21 cellular contexts compared by ENCODE assay signal in genomic region chr17:63819131-63819530, GRCh38. TPM values are rescaled to one million over a fixed set of nuclear protein-coding genes. Genes with fewer than 3 reads are reported as not detected.
A peak's percentile ranks its signal among the peaks of the same experiment; 100 is the strongest.
DNase-seq lines count a peak whose midpoint lies in the region; ATAC-seq, FAIRE-seq and TF ChIP-seq lines count a peak whose summit lies in the region.
"Had no signal": no experiment of that assay in that cellular context is flagged by ENCODE, and none has a peak within 500 bp of the region (broad histone marks: within the 10 kb centered on the region; RNA-seq: fewer than 3 reads in every experiment).

No MANE protein-coding gene starts in this region.

- H3K27me3 ChIP-seq in cardiac muscle cell: no peaks in the 10 kb centered on the region
- H3K27me3 ChIP-seq: heart right ventricle had no signal

- POLR2A ChIA-PET in activated B cell treated with CpG ODN at 0.5 μM for 24 hours (lab: Charles Lee): interaction anchor here (1.8 kb wide), 1 partner anchor 46 kb away, joined by 10 read pairs; the partner anchor contains the start of genes CCDC47 and DDX42

- peaks cover 84% of the 10 kb centered on the region for H3K36me3 ChIP-seq in cardiac muscle cell

- no peak for TF ChIP-seq POLR2A in GM12892 (IDR thresholded peaks at IDR 0.05; ENCODE audit: low read depth, low read length)

- intact Hi-C loops in Right ventricle myocardium superior (cut with DNase I) (no loop called here), activated B cell treated with CpG ODN at 0.5 μM for 24 hours (cut with micrococcal nuclease) (no loop called here), left colon (cut with DNase I, micrococcal nuclease) (no loop called here)

- peaks cover 25% of the 10 kb centered on the region for H3K4me1 Mint-ChIP-seq in activated B cell treated with CpG ODN at 0.5 μM for 24 hours
- H3K4me1 Mint-ChIP-seq in stimulated activated naive B cell treated with anti-CD40 and anti-IgM and Interleukin-4, amounts not matched to agents 10 μg/mL and 1 μg/mL and 100 μg/mL, for 72 hours: peaks cover 27 to 54% of the 10 kb centered on the region in 2 donors

- no peak overlapping the region for H3K4me3 ChIP-seq in cardiac muscle cell
- H3K4me3 ChIP-seq: coronary artery, heart right ventricle had no signal

- peak overlapping the region; percentile 10 for H3K27ac Mint-ChIP-seq in activated B cell treated with CpG ODN at 0.5 μM for 24 hours
- peak overlapping the region; percentile 69 for H3K27ac Mint-ChIP-seq in stimulated activated naive B cell treated with anti-CD40 and anti-IgM and Interleukin-4, amounts not matched to agents 10 μg/mL and 1 μg/mL and 100 μg/mL, for 72 hours

- no peaks in the 10 kb centered on the region for H3K9me3 Mint-ChIP-seq in activated B cell treated with CpG ODN at 0.5 μM for 24 hours
- no peaks in the 10 kb centered on the region for H3K9me3 Mint-ChIP-seq in stimulated activated naive B cell treated with anti-CD40 and anti-IgM and Interleukin-4, amounts not matched to agents 10 μg/mL and 1 μg/mL and 100 μg/mL, for 72 hours
- H3K9me3 Mint-ChIP-seq: nephron progenitor cell had no signal

- no peaks in the 10 kb centered on the region for H3K4me1 ChIP-seq in cardiac muscle cell (ENCODE audit: low read depth)

- no peaks in the 10 kb centered on the region for H3K9me3 ChIP-seq in cardiac muscle cell (ENCODE audit: low read depth)
- H3K9me3 ChIP-seq: heart right ventricle had no signal

- H3K27me3 Mint-ChIP-seq in activated B cell treated with CpG ODN at 0.5 μM for 24 hours: no peaks in the 10 kb centered on the region
- H3K27me3 Mint-ChIP-seq in stimulated activated naive B cell treated with anti-CD40 and anti-IgM and Interleukin-4, amounts not matched to agents 10 μg/mL and 1 μg/mL and 100 μg/mL, for 72 hours: no peaks in the 10 kb centered on the region

- H3K4me3 Mint-ChIP-seq in activated B cell treated with CpG ODN at 0.5 μM for 24 hours: no peak overlapping the region
- H3K4me3 Mint-ChIP-seq in stimulated activated naive B cell treated with anti-CD40 and anti-IgM and Interleukin-4, amounts not matched to agents 10 μg/mL and 1 μg/mL and 100 μg/mL, for 72 hours: no peak overlapping the region
- H3K4me3 Mint-ChIP-seq: nephron progenitor cell had no signal

- CTCF ChIA-PET in activated B cell treated with CpG ODN at 0.5 μM for 24 hours (lab: Charles Lee): interaction anchor here (1.5 kb wide), 1 partner anchor 15 kb away, joined by 3 read pairs; no protein-coding TSS in a partner anchor

- no peak for FAIRE-seq in GM12892 (lab: Jason Lieb, UNC)
- FAIRE-seq: astrocyte had no signal

- H3K36me3 Mint-ChIP-seq in activated B cell treated with CpG ODN at 0.5 μM for 24 hours (ENCODE audit: low read depth): peaks cover 96% of the 10 kb centered on the region
- H3K36me3 Mint-ChIP-seq in stimulated activated naive B cell treated with anti-CD40 and anti-IgM and Interleukin-4, amounts not matched to agents 10 μg/mL and 1 μg/mL and 100 μg/mL, for 72 hours: peaks cover 53 to 76% of the 10 kb centered on the region in 2 donors

- ATAC-seq in Right ventricle myocardium superior (ENCODE audit: poor library complexity) (no peak), activated B cell treated with CpG ODN at 0.5 μM for 24 hours (ENCODE audit: low read depth) (no peak), left colon (peak; percentile 32), HG03175 (IDR thresholded peaks at IDR 0.05; ENCODE audit: unreplicated experiment) (no peak)
- no peak for ATAC-seq in stimulated activated naive B cell treated with anti-CD40 and anti-IgM and Interleukin-4, amounts not matched to agents 10 μg/mL and 1 μg/mL and 100 μg/mL, for 72 hours (replicated peaks)

- H3K27ac ChIP-seq in cardiac muscle cell: peak overlapping the region; percentile 23
- H3K27ac ChIP-seq: coronary artery had no signal

- DNase-seq in cardiac muscle cell (ENCODE audit: low read depth in 1 of 2, low spot score in 1 of 2) (no peak), Right ventricle myocardium superior (no peak), activated B cell treated with CpG ODN at 0.5 μM for 24 hours (no peak), left colon (no peak), hepatic stellate cell (ENCODE audit: low spot score) (no peak), GM12892 (ENCODE audit: insufficient read length) (no peak)
- no peak for DNase-seq in stimulated activated naive B cell treated with anti-CD40 and anti-IgM and Interleukin-4, amounts not matched to agents 10 μg/mL and 1 μg/mL and 100 μg/mL, for 72 hours
- DNase-seq: activated CD4-positive, CD25-positive, alpha-beta regulatory T cell; activated T-cell treated with anti-CD3 and anti-CD28 coated beads for 4 hours; DMS53; erythroblast; heart right ventricle; MV-4-11; NCI-H2081; NCI-H526; nephron progenitor cell; stimulated activated CD8-positive, alpha-beta memory T cell treated with anti-CD3 and anti-CD28 coated beads, Interleukin-4, amount 100 ng/mL, for 48 hours; trophoblast cell had no signal

- TF ChIP-seq CTCF in cardiac muscle cell (IDR thresholded peaks at IDR 0.05; ENCODE audit: low read depth, low read length): no peak
- TF ChIP-seq CTCF in activated B cell treated with CpG ODN at 0.5 μM for 24 hours (IDR thresholded peaks at IDR 0.05): no peak

RNA-seq across cellular contexts. Expression of gene PSMC5, which starts 8.1 kb away (rescaled TPM):
- total RNA-seq in cardiac muscle cell (42.7 and 57.7 TPM in 2 replicates), Right ventricle myocardium superior (136 TPM), activated B cell treated with CpG ODN at 0.5 μM for 24 hours (157 TPM in 2 replicates), left colon (10 to 100 TPM; 86.3 to 92.5 TPM)
- 144 and 230 TPM in 2 replicates for polyA plus RNA-seq in cardiac muscle cell
- polyA plus RNA-seq in GM12892 (2012; ENCODE audit: missing spikeins): 119 TPM

RNA-seq across cellular contexts. Expression of gene FTSJ3, which starts 8.3 kb away (rescaled TPM):
- total RNA-seq in cardiac muscle cell: 43.1 and 47.2 TPM in 2 replicates
- polyA plus RNA-seq in cardiac muscle cell: 52.2 and 57.3 TPM in 2 replicates
- total RNA-seq in Right ventricle myocardium superior: 29.8 TPM
- 82.0 and 85.1 TPM in 2 replicates for total RNA-seq in activated B cell treated with CpG ODN at 0.5 μM for 24 hours
- 10 to 100 TPM; 25.9 to 28.4 TPM for total RNA-seq in left colon
- 27.1 TPM for polyA plus RNA-seq in GM12892 (2012; ENCODE audit: missing spikeins)

RNA-seq across cellular contexts. Expression of gene SMARCD2, which starts 23.4 kb away (rescaled TPM):
- total RNA-seq in cardiac muscle cell: 39.2 and 67.6 TPM in 2 replicates
- 40.3 and 45.4 TPM in 2 replicates for polyA plus RNA-seq in cardiac muscle cell
- total RNA-seq in Right ventricle myocardium superior: 22.0 TPM
- 114 and 117 TPM in 2 replicates for total RNA-seq in activated B cell treated with CpG ODN at 0.5 μM for 24 hours
- total RNA-seq in left colon: 10 to 100 TPM; 73.0 to 75.8 TPM
- 47.5 TPM for polyA plus RNA-seq in GM12892 (2012; ENCODE audit: missing spikeins)

RNA-seq across cellular contexts. Expression of gene DDX42, which starts 45.2 kb away (rescaled TPM):
- total RNA-seq in cardiac muscle cell (49.0 and 91.0 TPM in 2 replicates), Right ventricle myocardium superior (42.4 TPM), activated B cell treated with CpG ODN at 0.5 μM for 24 hours (132 and 160 TPM in 2 replicates), left colon (10 to 100 TPM; 86.5 to 93.6 TPM)
- 58.1 and 71.6 TPM in 2 replicates for polyA plus RNA-seq in cardiac muscle cell
- polyA plus RNA-seq in GM12892 (2012; ENCODE audit: missing spikeins): 70.0 TPM

RNA-seq across cellular contexts. Expression of gene CCDC47, which starts 45.7 kb away (rescaled TPM):
- total RNA-seq in cardiac muscle cell (27.6 and 30.0 TPM in 2 replicates), Right ventricle myocardium superior (84.8 TPM), activated B cell treated with CpG ODN at 0.5 μM for 24 hours (41.4 and 47.6 TPM in 2 replicates), left colon (100 to 1,000 TPM; 124 to 161 TPM)
- polyA plus RNA-seq in cardiac muscle cell: 54.7 and 56.5 TPM in 2 replicates
- 51.5 TPM for polyA plus RNA-seq in GM12892 (2012; ENCODE audit: missing spikeins)
